Comparison of ENCODE assay signal across 9 cellular contexts in the genomic region with DNA sequence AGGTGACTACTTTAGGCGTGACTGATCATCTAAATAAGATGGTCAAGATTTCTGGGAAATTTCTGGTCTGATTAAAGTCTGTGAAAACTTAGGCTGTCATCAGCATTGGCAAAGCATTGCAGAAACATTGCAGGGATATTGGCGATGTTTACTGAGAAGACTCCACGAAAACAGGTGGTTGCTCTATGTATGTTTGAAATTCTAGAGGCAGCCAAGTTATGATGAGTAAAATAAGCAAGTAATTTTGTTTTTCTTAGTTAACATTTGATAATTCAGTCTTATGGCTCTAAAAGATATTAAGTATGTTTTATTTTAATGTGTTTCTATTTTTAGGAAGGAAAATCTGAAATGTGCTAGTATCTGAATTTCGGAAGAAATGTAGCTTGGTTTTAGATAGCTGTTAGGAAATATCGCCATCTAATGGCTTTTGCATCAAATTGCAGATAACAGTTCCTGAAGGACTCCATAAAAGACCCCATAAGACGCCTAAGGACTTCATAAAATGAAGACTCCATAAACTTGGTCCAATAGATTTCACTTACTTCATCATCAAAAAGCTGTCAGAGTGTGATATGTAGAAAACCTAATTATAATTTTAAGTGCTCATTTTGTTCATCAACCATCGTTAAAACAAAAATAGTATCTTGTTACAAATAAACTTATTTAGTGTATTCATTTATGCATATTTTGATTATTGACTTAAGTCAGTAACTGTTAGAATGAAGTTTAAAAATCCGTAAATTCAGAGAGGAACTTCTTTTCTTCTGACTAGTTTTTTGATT.
DNase-seq lines count a peak whose midpoint lies in the region; ATAC-seq, FAIRE-seq and TF ChIP-seq lines count a peak whose summit lies in the region.
"Had no signal": no experiment of that assay in that cellular context is flagged by ENCODE, and none has a peak within 500 bp of the region (broad histone marks: within the 10 kb centered on the region; RNA-seq: fewer than 3 reads in every experiment).

No MANE protein-coding gene starts in this region.

- H3K36me3 Mint-ChIP-seq in activated CD4-positive, alpha-beta T cell treated with anti-CD3 and anti-CD28 coated beads, Interleukin-2, amount 10 ng/mL, durations not matched to agents 24 days and 14 days (ENCODE audit: low read depth) = no peaks in the 10 kb centered on the region
- no peaks in the 10 kb centered on the region for H3K36me3 Mint-ChIP-seq in activated T-cell treated with anti-CD3 and anti-CD28 coated beads, Interleukin-2, amount 50 U/mL, for 24 hours (ENCODE audit: low read depth)
- H3K36me3 Mint-ChIP-seq: naive B cell had no signal

- H3K4me3 Mint-ChIP-seq in activated CD4-positive, alpha-beta T cell treated with anti-CD3 and anti-CD28 coated beads, Interleukin-2, amount 10 ng/mL, durations not matched to agents 24 days and 14 days = no peak overlapping the region
- H3K4me3 Mint-ChIP-seq in activated T-cell treated with anti-CD3 and anti-CD28 coated beads, Interleukin-2, amount 50 U/mL, for 24 hours = no peak overlapping the region
- H3K4me3 Mint-ChIP-seq: naive B cell had no signal

- DNase-seq in D721Med (ENCODE audit: insufficient read length, low spot score) (peak; percentile 15), RWPE2 (ENCODE audit: low spot score) (no peak), germinal center (ENCODE audit: low spot score) (peak; percentile 5), urothelium cell line (ENCODE audit: low spot score) (peak; percentile 10)
- no peak for DNase-seq in activated CD4-positive, alpha-beta T cell treated with anti-CD3 and anti-CD28 coated beads, Interleukin-2, amount 10 ng/mL, durations not matched to agents 24 days and 14 days
- DNase-seq in activated T-cell treated with anti-CD3 and anti-CD28 coated beads, Interleukin-2, amount 50 U/mL, for 24 hours = no peak
- DNase-seq: naive B cell had no signal

- H3K4me1 Mint-ChIP-seq in activated CD4-positive, alpha-beta T cell treated with anti-CD3 and anti-CD28 coated beads, Interleukin-2, amount 10 ng/mL, durations not matched to agents 24 days and 14 days = no peaks in the 10 kb centered on the region
- H3K4me1 Mint-ChIP-seq in activated T-cell treated with anti-CD3 and anti-CD28 coated beads, Interleukin-2, amount 50 U/mL, for 24 hours (ENCODE audit: low read depth) = no peaks in the 10 kb centered on the region
- H3K4me1 Mint-ChIP-seq: naive B cell had no signal

- intact Hi-C loops in activated CD4-positive, alpha-beta T cell treated with anti-CD3 and anti-CD28 coated beads, Interleukin-2, amount 10 ng/mL, durations not matched to agents 24 days and 14 days (cut with micrococcal nuclease) = loop anchor here (5.0 kb wide), 3 partner anchors 629 to 1284 kb away; no protein-coding TSS in a partner anchor

- H3K27me3 Mint-ChIP-seq in activated CD4-positive, alpha-beta T cell treated with anti-CD3 and anti-CD28 coated beads, Interleukin-2, amount 10 ng/mL, durations not matched to agents 24 days and 14 days = peaks cover 3% of the 10 kb centered on the region
- H3K27me3 Mint-ChIP-seq in activated T-cell treated with anti-CD3 and anti-CD28 coated beads, Interleukin-2, amount 50 U/mL, for 24 hours = peaks cover 5% of the 10 kb centered on the region

- H3K4me1 ChIP-seq in RWPE2 (ENCODE audit: insufficient read depth, poor library complexity, severe bottlenecking) = no peaks in the 10 kb centered on the region

- TF ChIP-seq CTCF in D721Med (IDR thresholded peaks at IDR 0.05; ENCODE audit: insufficient read depth, missing control alignments) = peak; percentile 99
- TF ChIP-seq CTCF in RWPE2 (IDR thresholded peaks at IDR 0.05; ENCODE audit: poor library complexity, severe bottlenecking) = peak; percentile 70

- H3K4me3 ChIP-seq in RWPE2 (ENCODE audit: severe bottlenecking) = no peak overlapping the region

- no peaks in the 10 kb centered on the region for H3K27me3 ChIP-seq in RWPE2 (ENCODE audit: insufficient read depth, poor library complexity, severe bottlenecking)

- H3K36me3 ChIP-seq in RWPE2 (ENCODE audit: low read depth) = no peaks in the 10 kb centered on the region

- no peak overlapping the region for H3K27ac ChIP-seq in RWPE2 (ENCODE audit: poor library complexity, severe bottlenecking)

- ATAC-seq in HG02678 (IDR thresholded peaks at IDR 0.05; ENCODE audit: unreplicated experiment) (peak; percentile 54), RWPE2 (ENCODE audit: low read depth) (no peak), HG03520 (IDR thresholded peaks at IDR 0.05; ENCODE audit: unreplicated experiment) (no peak)

- no peaks in the 10 kb centered on the region for H3K9me3 ChIP-seq in RWPE2 (ENCODE audit: severe bottlenecking)

- FAIRE-seq in D721Med (lab: Jason Lieb, UNC) = peak; percentile 93
- FAIRE-seq in urothelium cell line (lab: Jason Lieb, UNC) = no peak

- H3K27ac Mint-ChIP-seq in activated CD4-positive, alpha-beta T cell treated with anti-CD3 and anti-CD28 coated beads, Interleukin-2, amount 10 ng/mL, durations not matched to agents 24 days and 14 days = no peak overlapping the region
- no peak overlapping the region for H3K27ac Mint-ChIP-seq in activated T-cell treated with anti-CD3 and anti-CD28 coated beads, Interleukin-2, amount 50 U/mL, for 24 hours
- H3K27ac Mint-ChIP-seq: naive B cell had no signal

- no peaks in the 10 kb centered on the region for H3K9me3 Mint-ChIP-seq in activated CD4-positive, alpha-beta T cell treated with anti-CD3 and anti-CD28 coated beads, Interleukin-2, amount 10 ng/mL, durations not matched to agents 24 days and 14 days
- H3K9me3 Mint-ChIP-seq in activated T-cell treated with anti-CD3 and anti-CD28 coated beads, Interleukin-2, amount 50 U/mL, for 24 hours = no peaks in the 10 kb centered on the region
- H3K9me3 Mint-ChIP-seq: naive B cell had no signal

Comparison
In these comparisons a context has a peak if more than half of its experiments do, and no peak if none do; other contexts are left out.
1. DNase-seq: peak in D721Med (single experiment), germinal center (single experiment) and urothelium cell line (single experiment); none in RWPE2 (single experiment), activated CD4-positive, alpha-beta T cell treated with anti-CD3 and anti-CD28 coated beads, Interleukin-2, amount 10 ng/mL, durations not matched to agents 24 days and 14 days (single experiment) and activated T-cell treated with anti-CD3 and anti-CD28 coated beads, Interleukin-2, amount 50 U/mL, for 24 hours (single experiment).